In the genomic region with DNA sequence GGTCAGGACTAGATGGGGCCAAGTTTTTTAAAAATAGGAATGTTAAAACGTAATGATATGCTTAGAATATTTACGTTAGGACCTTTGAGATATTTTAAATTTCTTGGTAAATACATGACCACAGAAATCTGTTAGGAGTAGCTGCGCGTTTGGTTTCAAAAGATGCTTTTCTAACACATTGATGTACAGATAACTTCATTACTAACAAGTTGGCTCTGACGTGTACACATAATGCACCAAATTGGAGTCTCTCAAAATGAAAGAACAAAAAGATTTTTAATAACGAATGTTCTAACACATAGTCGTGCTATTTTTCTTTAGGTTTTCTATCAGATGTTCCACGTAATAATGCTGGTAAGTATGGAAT, we compare ENCODE assay signal across 8 cellular contexts. TPM values are rescaled to one million over a fixed set of nuclear protein-coding genes. Genes with fewer than 3 reads are reported as not detected.
DNase-seq lines count a peak whose midpoint lies in the region; ATAC-seq and TF ChIP-seq lines count a peak whose summit lies in the region.

No MANE protein-coding gene starts in this region.

- H3K27ac ChIP-seq in stomach, result peak overlapping the region in 4 of 5 donors; percentile 85 to 93 (median 90)

- DNase-seq in NCI-H748 treated with DMSO at 0.1 percent for 48 hours (lab: John Stamatoyannopoulos, UW) (peak; percentile 33), NCI-H748 (lab: John Stamatoyannopoulos, UW; ENCODE audit: unreplicated experiment) (no peak), stomach (no peak), amniotic stem cell (lab: John Stamatoyannopoulos, UW) (no peak), GM20000 (ENCODE audit: low spot score) (no peak)
- no peak for DNase-seq in activated CD8-positive, alpha-beta T cell treated with anti-CD3 and anti-CD28 coated beads, Interleukin-2, amount 10 ng/mL, durations not matched to agents 7 days and 5 days

- ATAC-seq in activated CD8-positive, alpha-beta T cell treated with anti-CD3 and anti-CD28 coated beads, Interleukin-2, amount 10 ng/mL, durations not matched to agents 7 days and 5 days, result no peak
- no peak for ATAC-seq in GM19452 (IDR thresholded peaks at IDR 0.05; ENCODE audit: unreplicated experiment)

- H3K4me1 Mint-ChIP-seq in activated CD8-positive, alpha-beta T cell treated with anti-CD3 and anti-CD28 coated beads, Interleukin-2, amount 10 ng/mL, durations not matched to agents 7 days and 5 days (ENCODE audit: low read depth), result peaks cover 35% of the 10 kb centered on the region

- no peak for TF ChIP-seq POLR2A in stomach (IDR thresholded peaks at IDR 0.05)

- 22 to 30% (median 26%) methylated on average over 8 of the region's 8 CpGs for WGBS in stomach, 5 donors

- H3K4me1 ChIP-seq in stomach, result peaks cover 5 to 26% (median 20%) of the 10 kb centered on the region in 4 donors

- H3K4me3 Mint-ChIP-seq in activated CD8-positive, alpha-beta T cell treated with anti-CD3 and anti-CD28 coated beads, Interleukin-2, amount 10 ng/mL, durations not matched to agents 7 days and 5 days, result peak overlapping the region; percentile 91

- H3K9me3 ChIP-seq in iPS-18c (ENCODE audit: control insufficient read depth, insufficient read depth, low read length) (no peaks in the 10 kb centered on the region), stomach (no peaks in the 10 kb centered on the region)

- peak overlapping the region; percentile 92 for H3K27ac Mint-ChIP-seq in activated CD8-positive, alpha-beta T cell treated with anti-CD3 and anti-CD28 coated beads, Interleukin-2, amount 10 ng/mL, durations not matched to agents 7 days and 5 days

- peaks cover 22% of the 10 kb centered on the region for H3K27me3 Mint-ChIP-seq in activated CD8-positive, alpha-beta T cell treated with anti-CD3 and anti-CD28 coated beads, Interleukin-2, amount 10 ng/mL, durations not matched to agents 7 days and 5 days (ENCODE audit: low read depth)

- no peaks in the 10 kb centered on the region for H3K9me3 Mint-ChIP-seq in activated CD8-positive, alpha-beta T cell treated with anti-CD3 and anti-CD28 coated beads, Interleukin-2, amount 10 ng/mL, durations not matched to agents 7 days and 5 days (ENCODE audit: insufficient read depth)

- peaks cover 16% of the 10 kb centered on the region for H3K36me3 Mint-ChIP-seq in activated CD8-positive, alpha-beta T cell treated with anti-CD3 and anti-CD28 coated beads, Interleukin-2, amount 10 ng/mL, durations not matched to agents 7 days and 5 days (ENCODE audit: low read depth)

- H3K4me3 ChIP-seq in iPS-18c (ENCODE audit: insufficient read depth, low read depth, low read length), result peak overlapping the region; percentile 97
- peak overlapping the region; percentile 73 to 81 (median 75) for H3K4me3 ChIP-seq in stomach

- CTCF ChIA-PET in activated CD8-positive, alpha-beta T cell treated with anti-CD3 and anti-CD28 coated beads, Interleukin-2, amount 10 ng/mL, durations not matched to agents 7 days and 5 days (lab: Charles Lee), result interaction anchor here (1.4 kb wide), 1 partner anchor 38 kb away, joined by 3 read pairs; a partner anchor contains a TSS

- TF ChIP-seq CTCF in stomach (IDR thresholded peaks at IDR 0.05), result no peak
- no peak for TF ChIP-seq CTCF in GM20000 (IDR thresholded peaks at IDR 0.05; ENCODE audit: extremely low read depth, missing control alignments)

- no peaks in the 10 kb centered on the region for H3K27me3 ChIP-seq in stomach

- TF ChIP-seq EP300 in stomach (IDR thresholded peaks at IDR 0.05), result no peak

- POLR2A ChIA-PET in activated CD8-positive, alpha-beta T cell treated with anti-CD3 and anti-CD28 coated beads, Interleukin-2, amount 10 ng/mL, durations not matched to agents 7 days and 5 days (lab: Charles Lee), result interaction anchor here (1.1 to 1.7 kb wide), 2 partner anchors 108 to 110 kb away, joined by 3 to 5 read pairs; no protein-coding TSS in a partner anchor

- intact Hi-C loops in stomach (cut with DNase I; ENCODE audit: low total_unique reads), result no loop called here

- peaks cover 0 to 9% (median 7%) of the 10 kb centered on the region in 4 donors for H3K36me3 ChIP-seq in stomach

RNA-seq across cellular contexts. Expression of a gene that starts 0.6 kb away (rescaled TPM):
- 1 to 10 TPM; 3.2 to 4.2 TPM for total RNA-seq in activated CD8-positive, alpha-beta T cell treated with anti-CD3 and anti-CD28 coated beads, Interleukin-2, amount 10 ng/mL, durations not matched to agents 7 days and 5 days
- 10 to 100 TPM in 2 of 5 donors, 1 to 10 TPM in 3; 1.3 to 22.0 (median 4.2) TPM for total RNA-seq in stomach
- polyA plus RNA-seq in stomach, result 1 to 10 TPM; 2.2 to 4.3 (median 3.7) TPM

RNA-seq across cellular contexts. Expression of a gene that starts 0.7 kb away (rescaled TPM):
- total RNA-seq in activated CD8-positive, alpha-beta T cell treated with anti-CD3 and anti-CD28 coated beads, Interleukin-2, amount 10 ng/mL, durations not matched to agents 7 days and 5 days, result not detected
- under 1 TPM in 1 of 5 donors, not detected in 4; 0.37 TPM for total RNA-seq in stomach
- polyA plus RNA-seq in stomach, result 1 to 10 TPM in 1 of 3 donors, under 1 TPM in 1, not detected in 1; 0.23 to 2.1 TPM

RNA-seq across cellular contexts. Expression of a gene that starts 38.8 kb away (rescaled TPM):
- total RNA-seq in activated CD8-positive, alpha-beta T cell treated with anti-CD3 and anti-CD28 coated beads, Interleukin-2, amount 10 ng/mL, durations not matched to agents 7 days and 5 days, result 1 to 10 TPM; 6.7 to 7.4 TPM
- 10 to 100 TPM in 3 of 5 donors, 1 to 10 TPM in 2; 5.3 to 37.3 (median 10.3) TPM for total RNA-seq in stomach
- 1 to 10 TPM; 3.7 to 5.8 (median 5.3) TPM for polyA plus RNA-seq in stomach
